Comparison of ENCODE assay signal across 24 cellular contexts in the genomic region with DNA sequence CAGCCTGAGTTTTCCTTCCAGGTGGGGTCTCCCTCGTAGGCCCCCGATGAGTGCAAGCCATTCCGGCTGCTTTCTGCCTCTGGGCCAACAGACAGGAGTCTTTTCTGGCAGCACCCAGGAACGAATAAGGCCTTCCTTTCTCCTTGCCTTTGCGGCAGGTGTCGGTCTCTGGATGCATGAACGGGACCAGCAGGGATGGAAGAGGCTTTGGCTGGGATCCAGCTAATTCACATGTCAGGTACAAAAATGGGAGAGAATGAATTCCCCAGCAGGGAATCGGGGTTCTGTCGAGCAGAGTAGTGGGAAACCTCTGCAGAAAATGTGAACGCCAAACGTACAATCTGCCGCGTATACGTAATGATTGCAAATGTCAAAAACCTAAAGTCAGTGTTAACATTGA.
DNase-seq lines count a peak whose midpoint lies in the region; ATAC-seq, FAIRE-seq and TF ChIP-seq lines count a peak whose summit lies in the region.
"Had no signal": no experiment of that assay in that cellular context is flagged by ENCODE, and none has a peak within 500 bp of the region (broad histone marks: within the 10 kb centered on the region; RNA-seq: fewer than 3 reads in every experiment).

No MANE protein-coding gene starts in this region.

- H3K36me3 Mint-ChIP-seq in H9 (ENCODE audit: insufficient read depth in 1 of 3, low read depth in 3 of 3) (0 out of 7 replicates have a peak, but pooled peaks cover 0 to 2% (median 0%) of the 10 kb centered on the region in 3 experiments), osteocyte (ENCODE audit: unreplicated experiment) (no peaks in the 10 kb centered on the region)
- no peaks in the 10 kb centered on the region for H3K36me3 Mint-ChIP-seq in activated CD8-positive, alpha-beta T cell treated with anti-CD3 and anti-CD28 coated beads, Interleukin-2, amount 10 ng/mL, durations not matched to agents 7 days and 5 days (ENCODE audit: low read depth)
- H3K36me3 Mint-ChIP-seq: CD8-positive, alpha-beta T cell had no signal

- H3K18ac ChIP-seq in H9 (ENCODE audit: insufficient read length, low read depth, low read length) = no peak overlapping the region

- H3K36me3 ChIP-seq in K562 (ENCODE audit: control insufficient read depth, insufficient read depth, low read length) = no peaks in the 10 kb centered on the region

- H3K79me2 ChIP-seq in H9 (ENCODE audit: insufficient read depth, low read length) (no peaks in the 10 kb centered on the region), K562 (ENCODE audit: control insufficient read depth, insufficient read depth, low read length) (no peaks in the 10 kb centered on the region)

- H2BK20ac ChIP-seq in H9 (ENCODE audit: low read depth, low read length, poor library complexity, severe bottlenecking) = no peak overlapping the region

- H3K4me1 ChIP-seq in H9 (ENCODE audit: insufficient read depth, low read length) = peaks cover 8% of the 10 kb centered on the region
- peaks cover 2 to 3% of the 10 kb centered on the region in 2 experiments; a peak in 2 of 5 replicates for H3K4me1 ChIP-seq in K562 (replicated peaks in 1 of 2; ENCODE audit: control insufficient read depth in 2 of 2, insufficient read depth in 2 of 2, low read length in 2 of 2)

- H3K9me1 ChIP-seq in K562 (ENCODE audit: control insufficient read depth, insufficient read depth, low read length) = no peaks in the 10 kb centered on the region

- H3K4me3 ChIP-seq in K562 = no peak overlapping the region

- no peak overlapping the region for H4K5ac ChIP-seq in H9 (ENCODE audit: insufficient read length, low read depth, low read length)

- H2AK5ac ChIP-seq in H9 (ENCODE audit: insufficient read length, low read length) = no peak overlapping the region

- no peak overlapping the region for H3K9ac ChIP-seq in H9 (ENCODE audit: extremely low read depth, insufficient read length, low read length)
- no peak overlapping the region for H3K9ac ChIP-seq in K562 (ENCODE audit: insufficient read depth in 1 of 2, low read depth in 2 of 2, low read length in 2 of 2)

- CTCF ChIA-PET in K562 (lab: Yijun Ruan, JAX; ENCODE audit: low intra/inter-chr PET ratio) = no interaction called here
- CTCF ChIA-PET in activated CD8-positive, alpha-beta T cell treated with anti-CD3 and anti-CD28 coated beads, Interleukin-2, amount 10 ng/mL, durations not matched to agents 7 days and 5 days (lab: Charles Lee) = no interaction called here

- TF ChIP-seq EP300 in K562 (IDR thresholded peaks at IDR 0.05; ENCODE audit: low read length) = no peak

- H3K4me2 ChIP-seq in H9 (ENCODE audit: insufficient read depth, insufficient read length, low read length) (no peak overlapping the region), K562 (ENCODE audit: insufficient read depth, low read length) (no peak overlapping the region)

- no peak overlapping the region for H4K91ac ChIP-seq in H9 (ENCODE audit: insufficient read length, low read depth, low read length)

- no peak overlapping the region for H2BK15ac ChIP-seq in H9 (ENCODE audit: low read depth, low read length)

- H3K14ac ChIP-seq in H9 (ENCODE audit: insufficient read depth, low read length) = peak overlapping the region; percentile 63; the same call in 1 of the 2 replicates

- in situ Hi-C loops in K562 (cut with MboI) = no loop called here

- DNase-seq in NCI-H2107 treated with DMSO at 0.1 percent for 48 hours (lab: John Stamatoyannopoulos, UW; ENCODE audit: unreplicated experiment) (peak; percentile 18), NCI-H2107 (lab: John Stamatoyannopoulos, UW) (no peak), H9 (no peak), NCI-H2171 (lab: John Stamatoyannopoulos, UW) (peak; percentile 67), K562 (ENCODE audit: extremely low read depth in 1 of 4, low spot score in 3 of 4) (no peak), osteocyte (ENCODE audit: extremely low spot score, unreplicated experiment) (no peak)
- DNase-seq in activated CD8-positive, alpha-beta T cell treated with anti-CD3 and anti-CD28 coated beads, Interleukin-2, amount 10 ng/mL, durations not matched to agents 7 days and 5 days = no peak
- DNase-seq: ACHN; DND-41; GOT3; Karpas-422; NCI-H1417 treated with DMSO at 0.1 percent for 48 hours; NCI-H1930; NCI-H226; NCI-H526; NK-92 treated with Interleukin-12 subunit alpha and Interleukin-12 subunit beta, amount 100 ng/mL, for 24 hours had no signal

- H2AFZ ChIP-seq in H9 (ENCODE audit: low read length) (no peak overlapping the region), K562 (ENCODE audit: low read depth, low read length) (no peak overlapping the region)

- POLR2A ChIA-PET in K562 (lab: Yijun Ruan, JAX) = no interaction called here
- POLR2A ChIA-PET in activated CD8-positive, alpha-beta T cell treated with anti-CD3 and anti-CD28 coated beads, Interleukin-2, amount 10 ng/mL, durations not matched to agents 7 days and 5 days (lab: Charles Lee) = no interaction called here

- no peak for TF ChIP-seq POLR2A in K562 (conservative IDR thresholded peaks at IDR 0.05)

- TF ChIP-seq CTCF in H9 (conservative IDR thresholded peaks at IDR 0.05) = no peak
- no peak for TF ChIP-seq CTCF in K562 (IDR thresholded peaks at IDR 0.05 in 2 of 3, conservative IDR thresholded peaks at IDR 0.05 in 1 of 3; ENCODE audit: insufficient read depth in 2 of 3, low read depth in 1 of 3, low read length in 3 of 3)
- no peak for TF ChIP-seq CTCF in osteocyte (IDR thresholded peaks at IDR 0.05)

- no peak overlapping the region for H2BK5ac ChIP-seq in H9 (ENCODE audit: insufficient read length, low read length)

- no peak overlapping the region for H3K27ac Mint-ChIP-seq in H9
- H3K27ac Mint-ChIP-seq in osteocyte (ENCODE audit: unreplicated experiment) = no peak overlapping the region
- H3K27ac Mint-ChIP-seq in activated CD8-positive, alpha-beta T cell treated with anti-CD3 and anti-CD28 coated beads, Interleukin-2, amount 10 ng/mL, durations not matched to agents 7 days and 5 days = no peak overlapping the region
- H3K27ac Mint-ChIP-seq: CD8-positive, alpha-beta T cell; IgD-negative memory B cell had no signal

- H3K27me3 ChIP-seq in H9 (ENCODE audit: insufficient read depth, low read length) = no peaks in the 10 kb centered on the region
- H3K27me3 ChIP-seq in K562 (ENCODE audit: control insufficient read depth in 2 of 2, insufficient read depth in 2 of 2, low read length in 2 of 2) = no peaks in the 10 kb centered on the region

- no peak overlapping the region for H2BK120ac ChIP-seq in H9 (ENCODE audit: low read depth, low read length, poor library complexity, severe bottlenecking)

- intact Hi-C loops in K562 (cut with micrococcal nuclease) = no loop called here

- H3K4ac ChIP-seq in H9 (ENCODE audit: low read depth, low read length) = no peak overlapping the region

- WGBS in H9 (ENCODE audit: extremely low coverage, insufficient read length, low lambda C conversion rate) = no CpG with 5 or more reads among the region's 14 CpGs
- whole genome bisulfite sequencing in K562 (ENCODE audit: insufficient coverage, low coverage, missing lambda C conversion rate) = 80% methylated on average over 9 of the region's 14 CpGs

- no peak for TF ChIP-seq RAD21 in K562 (CRISPR knock-in tag; conservative IDR thresholded peaks at IDR 0.05 in 1 of 2, IDR thresholded peaks at IDR 0.05 in 1 of 2)

- H3K4me1 Mint-ChIP-seq in H9 (peaks cover 12 to 14% of the 10 kb centered on the region in 2 experiments), osteocyte (ENCODE audit: unreplicated experiment) (no peaks in the 10 kb centered on the region)
- H3K4me1 Mint-ChIP-seq in activated CD8-positive, alpha-beta T cell treated with anti-CD3 and anti-CD28 coated beads, Interleukin-2, amount 10 ng/mL, durations not matched to agents 7 days and 5 days (ENCODE audit: low read depth) = peaks cover 17% of the 10 kb centered on the region

- H4K8ac ChIP-seq in H9 (replicated peaks; ENCODE audit: insufficient read length, low read depth, low read length) = no peak overlapping the region

- H3K4me3 Mint-ChIP-seq in H9 = no peak overlapping the region
- no peak overlapping the region for H3K4me3 Mint-ChIP-seq in osteocyte (ENCODE audit: unreplicated experiment)
- H3K4me3 Mint-ChIP-seq in activated CD8-positive, alpha-beta T cell treated with anti-CD3 and anti-CD28 coated beads, Interleukin-2, amount 10 ng/mL, durations not matched to agents 7 days and 5 days = no peak overlapping the region
- H3K4me3 Mint-ChIP-seq: CD8-positive, alpha-beta T cell; IgD-negative memory B cell had no signal

- no peak overlapping the region for H3T11ph ChIP-seq in H9 (ENCODE audit: low read length)

- H3K23me2 ChIP-seq in H9 (ENCODE audit: insufficient read length, low read depth, low read length, poor library complexity, severe bottlenecking) = no peaks in the 10 kb centered on the region

- no peak overlapping the region for H3K56ac ChIP-seq in H9 (ENCODE audit: insufficient read length, low read depth, low read length)

- FAIRE-seq in K562 (lab: Jason Lieb, UNC) = no peak
- FAIRE-seq: GM12891, GM18507 had no signal

- no peak overlapping the region for H2BK12ac ChIP-seq in H9 (ENCODE audit: insufficient read length, low read depth, low read length)

- H3K27ac ChIP-seq in H9 (ENCODE audit: insufficient read length, low read depth, low read length) (no peak overlapping the region), K562 (ENCODE audit: extremely low read depth, low read depth, low read length) (no peak overlapping the region)
- H3K27ac ChIP-seq: 22Rv1 had no signal

- no peak for ATAC-seq in K562
- no peak for ATAC-seq in GM18868 (IDR thresholded peaks at IDR 0.05; ENCODE audit: unreplicated experiment)
- no peak for ATAC-seq in activated CD8-positive, alpha-beta T cell treated with anti-CD3 and anti-CD28 coated beads, Interleukin-2, amount 10 ng/mL, durations not matched to agents 7 days and 5 days
- ATAC-seq: Panc1, SK-N-SH treated with all-trans-retinoic acid at 6 μM for 48 hours had no signal

- no peaks in the 10 kb centered on the region for H3K27me3 Mint-ChIP-seq in H9 (ENCODE audit: low read depth)
- no peaks in the 10 kb centered on the region for H3K27me3 Mint-ChIP-seq in osteocyte (ENCODE audit: unreplicated experiment)
- H3K27me3 Mint-ChIP-seq in activated CD8-positive, alpha-beta T cell treated with anti-CD3 and anti-CD28 coated beads, Interleukin-2, amount 10 ng/mL, durations not matched to agents 7 days and 5 days (ENCODE audit: low read depth) = peaks cover 4% of the 10 kb centered on the region
- H3K27me3 Mint-ChIP-seq: IgD-negative memory B cell had no signal

- H3K9me3 Mint-ChIP-seq in H9 (peaks cover 0 to 49% of the 10 kb centered on the region in 2 experiments; a peak in 2 of 5 replicates), osteocyte (ENCODE audit: unreplicated experiment) (no peaks in the 10 kb centered on the region)
- H3K9me3 Mint-ChIP-seq in activated CD8-positive, alpha-beta T cell treated with anti-CD3 and anti-CD28 coated beads, Interleukin-2, amount 10 ng/mL, durations not matched to agents 7 days and 5 days (ENCODE audit: insufficient read depth) = no peaks in the 10 kb centered on the region
- H3K9me3 Mint-ChIP-seq: CD8-positive, alpha-beta T cell; IgD-negative memory B cell had no signal

- no peak overlapping the region for H3K23ac ChIP-seq in H9 (ENCODE audit: insufficient read length, low read depth, low read length)

- H3K9me3 ChIP-seq in H9 (ENCODE audit: control insufficient read depth, low read depth, low read length) (no peaks in the 10 kb centered on the region), K562 (replicated peaks; ENCODE audit: control insufficient read depth, insufficient read depth, low read depth, low read length) (no peaks in the 10 kb centered on the region)

- BruUV-seq in K562 (replicated peaks; lab: Mats Ljungman, UMichigan) = no TSS peak

- no peaks in the 10 kb centered on the region for H3K79me1 ChIP-seq in H9 (ENCODE audit: insufficient read depth, low read depth, low read length, poor library complexity, severe bottlenecking)

- H4K20me1 ChIP-seq in H9 (ENCODE audit: control insufficient read depth, insufficient read depth, insufficient read length) (no peaks in the 10 kb centered on the region), K562 (replicated peaks; ENCODE audit: control insufficient read depth, insufficient read depth, low read length) (no peaks in the 10 kb centered on the region)

Comparison
In these comparisons a context has a peak if more than half of its experiments do, and no peak if none do; other contexts are left out.
1. DNase-seq: peak in NCI-H2107 treated with DMSO at 0.1 percent for 48 hours (single experiment) and NCI-H2171 (single experiment); none in NCI-H2107 (single experiment), H9 (single experiment), K562 (0 of 4), osteocyte (single experiment) and activated CD8-positive, alpha-beta T cell treated with anti-CD3 and anti-CD28 coated beads, Interleukin-2, amount 10 ng/mL, durations not matched to agents 7 days and 5 days (single experiment).